Comparison of ENCODE assay signal across 23 cellular contexts in genomic region chr6:168536665-168537249, GRCh38.
DNase-seq lines count a peak whose midpoint lies in the region; ATAC-seq and TF ChIP-seq lines count a peak whose summit lies in the region.
"Had no signal": no experiment of that assay in that cellular context is flagged by ENCODE, and none has a peak within 500 bp of the region (broad histone marks: within the 10 kb centered on the region; RNA-seq: fewer than 3 reads in every experiment).

No MANE protein-coding gene starts in this region.

- H3K27ac ChIP-seq in heart right ventricle: peak overlapping the region in 8 of 10 donors; percentile 34 to 76 (median 54)
- H3K27ac ChIP-seq in muscle layer of duodenum (ENCODE audit: low read length): peak overlapping the region; percentile 39
- H3K27ac ChIP-seq: A549, parathyroid adenoma, right lobe of liver had no signal

- H3K4me3 Mint-ChIP-seq in stimulated activated memory B cell treated with anti-CD40 and anti-IgM and Interleukin-4, amounts not matched to agents 10 μg/mL and 1 μg/mL and 100 μg/mL, for 72 hours: no peak overlapping the region
- H3K4me3 Mint-ChIP-seq: activated T-cell treated with anti-CD3 and anti-CD28 coated beads, Interleukin-2, amount 50 U/mL, for 24 hours; CD8-positive, alpha-beta memory T cell; memory B cell; T-helper 17 cell had no signal

- ATAC-seq in heart right ventricle (peak in 2 of 8 donors; percentile 7 to 44), left cardiac atrium (no peak), SK-N-SH treated with all-trans-retinoic acid at 6 μM for 48 hours (no peak), GM18861 (IDR thresholded peaks at IDR 0.05; ENCODE audit: unreplicated experiment) (no peak)
- ATAC-seq in stimulated activated memory B cell treated with anti-CD40 and anti-IgM and Interleukin-4, amounts not matched to agents 10 μg/mL and 1 μg/mL and 100 μg/mL, for 72 hours: peak; percentile 4
- ATAC-seq: T-helper 17 cell had no signal

- H3K4me3 ChIP-seq in heart right ventricle (no peak overlapping the region), muscle layer of duodenum (ENCODE audit: low read depth in 1 of 2, low read length in 2 of 2) (no peak overlapping the region)
- H3K4me3 ChIP-seq: A549, adrenal gland, right lobe of liver, transverse colon had no signal

- H3K4me1 ChIP-seq in heart right ventricle (peaks cover 4 to 79% (median 20%) of the 10 kb centered on the region in 9 donors), muscle layer of duodenum (ENCODE audit: control insufficient read depth in 1 of 2, insufficient read depth in 2 of 2, low read length in 2 of 2) (peaks cover 0 to 32% of the 10 kb centered on the region in 2 donors)
- H3K4me1 ChIP-seq: A549, adrenal gland, parathyroid adenoma, right lobe of liver, transverse colon had no signal

- peaks cover 32% of the 10 kb centered on the region for H3K27me3 Mint-ChIP-seq in stimulated activated memory B cell treated with anti-CD40 and anti-IgM and Interleukin-4, amounts not matched to agents 10 μg/mL and 1 μg/mL and 100 μg/mL, for 72 hours

- no peak for TF ChIP-seq CTCF in heart right ventricle (IDR thresholded peaks at IDR 0.05)

- DNase-seq in heart right ventricle (no peak), left cardiac atrium (no peak), NCI-H1417 (lab: John Stamatoyannopoulos, UW) (no peak)
- DNase-seq in activated CD8-positive, alpha-beta memory T cell treated with anti-CD3 and anti-CD28 coated beads, Interleukin-2, amount 50 U/mL, for 4 hours: no peak
- DNase-seq: activated CD4-positive, alpha-beta T cell treated with anti-CD3 and anti-CD28 coated beads for 1 hour; activated CD8-positive, alpha-beta memory T cell treated with anti-CD3 and anti-CD28 coated beads for 24 hours; activated naive CD4-positive, alpha-beta T cell treated with Interleukin-2 at 50 U/mL for 16 hours; activated T-cell treated with anti-CD3 and anti-CD28 coated beads, Interleukin-2, amount 50 U/mL, for 24 hours; CD8-positive, alpha-beta memory T cell; NCI-H1092; NCI-H187 treated with DMSO at 0.1 percent for 48 hours; NCI-H526; right lobe of liver; T-helper 17 cell; transverse colon had no signal

- H3K27me3 ChIP-seq in heart right ventricle: peaks cover 0 to 5% (median 0%) of the 10 kb centered on the region in 7 donors
- H3K27me3 ChIP-seq in muscle layer of duodenum (ENCODE audit: low read depth, low read length): no peaks in the 10 kb centered on the region
- H3K27me3 ChIP-seq: adrenal gland, right lobe of liver, transverse colon had no signal

- H3K36me3 Mint-ChIP-seq in stimulated activated memory B cell treated with anti-CD40 and anti-IgM and Interleukin-4, amounts not matched to agents 10 μg/mL and 1 μg/mL and 100 μg/mL, for 72 hours: no peaks in the 10 kb centered on the region
- H3K36me3 Mint-ChIP-seq: CD8-positive, alpha-beta memory T cell; memory B cell had no signal

- no peaks in the 10 kb centered on the region for H3K9me3 Mint-ChIP-seq in stimulated activated memory B cell treated with anti-CD40 and anti-IgM and Interleukin-4, amounts not matched to agents 10 μg/mL and 1 μg/mL and 100 μg/mL, for 72 hours
- H3K9me3 Mint-ChIP-seq: activated T-cell treated with anti-CD3 and anti-CD28 coated beads, Interleukin-2, amount 50 U/mL, for 24 hours; CD8-positive, alpha-beta memory T cell; memory B cell had no signal

- intact Hi-C loops in heart right ventricle (cut with DNase I): loop anchor here in 2 of 10 donors (10.0 kb wide), 2 partner anchors 82 to 162 kb away; no protein-coding TSS in a partner anchor
- intact Hi-C loops in left cardiac atrium (cut with DNase I): no loop called here

- 88 to 90% methylated on average over 14 of the region's 14 CpGs for WGBS in heart right ventricle, 2 donors

- H3K9me3 ChIP-seq in heart right ventricle (no peaks in the 10 kb centered on the region), muscle layer of duodenum (ENCODE audit: control insufficient read depth in 1 of 2, low read length in 2 of 2) (no peaks in the 10 kb centered on the region)
- H3K9me3 ChIP-seq: A549, adrenal gland, right lobe of liver, transverse colon had no signal

- no peak overlapping the region for H3K27ac Mint-ChIP-seq in stimulated activated memory B cell treated with anti-CD40 and anti-IgM and Interleukin-4, amounts not matched to agents 10 μg/mL and 1 μg/mL and 100 μg/mL, for 72 hours
- H3K27ac Mint-ChIP-seq: activated T-cell treated with anti-CD3 and anti-CD28 coated beads, Interleukin-2, amount 50 U/mL, for 24 hours; memory B cell; T-helper 17 cell had no signal

- H3K36me3 ChIP-seq in heart right ventricle (no peaks in the 10 kb centered on the region), muscle layer of duodenum (ENCODE audit: control insufficient read depth in 1 of 2, insufficient read depth in 2 of 2, low read length in 2 of 2) (no peaks in the 10 kb centered on the region)
- H3K36me3 ChIP-seq: adrenal gland, right lobe of liver, transverse colon had no signal

- H3K4me1 Mint-ChIP-seq in stimulated activated memory B cell treated with anti-CD40 and anti-IgM and Interleukin-4, amounts not matched to agents 10 μg/mL and 1 μg/mL and 100 μg/mL, for 72 hours: no peaks in the 10 kb centered on the region
- H3K4me1 Mint-ChIP-seq: CD8-positive, alpha-beta memory T cell; memory B cell had no signal

TF ChIP-seq in SK-N-SH treated with all-trans-retinoic acid at 6 μM for 48 hours, 23 proteins besides CTCF, POLR2A, EP300 and RAD21 (continues in another document):
- TF ChIP-seq SNAI2 (CRISPR knock-in tag; IDR thresholded peaks at IDR 0.05) (no peak), CREB5 (CRISPR knock-in tag; IDR thresholded peaks at IDR 0.05; ENCODE audit: low read depth) (no peak), ESRRG (CRISPR knock-in tag; IDR thresholded peaks at IDR 0.05) (no peak), RARB (CRISPR knock-in tag; IDR thresholded peaks at IDR 0.05) (no peak), BACH2 (CRISPR knock-in tag; IDR thresholded peaks at IDR 0.05; ENCODE audit: borderline replicate concordance) (no peak), POU6F1 (CRISPR knock-in tag; IDR thresholded peaks at IDR 0.05; ENCODE audit: borderline replicate concordance, low read depth) (no peak), PATZ1 (CRISPR knock-in tag; IDR thresholded peaks at IDR 0.05; ENCODE audit: borderline replicate concordance) (no peak), ARNTL (CRISPR knock-in tag; IDR thresholded peaks at IDR 0.05; ENCODE audit: borderline replicate concordance, low read depth) (no peak), ZFP3 (CRISPR knock-in tag; IDR thresholded peaks at IDR 0.05) (no peak), ZNF70 (CRISPR knock-in tag; IDR thresholded peaks at IDR 0.05) (no peak), ISL1 (CRISPR knock-in tag; IDR thresholded peaks at IDR 0.05) (no peak), PPARA (CRISPR knock-in tag; IDR thresholded peaks at IDR 0.05; ENCODE audit: borderline replicate concordance) (no peak), TOX (CRISPR knock-in tag; IDR thresholded peaks at IDR 0.05; ENCODE audit: borderline replicate concordance) (no peak), GLIS3 (CRISPR knock-in tag; IDR thresholded peaks at IDR 0.05) (no peak), ZNF565 (CRISPR knock-in tag; conservative IDR thresholded peaks at IDR 0.05; ENCODE audit: low read depth) (no peak), CSDC2 (CRISPR knock-in tag; IDR thresholded peaks at IDR 0.05) (no peak)
